1 cellular context compared by ENCODE assay signal in the genomic region with DNA sequence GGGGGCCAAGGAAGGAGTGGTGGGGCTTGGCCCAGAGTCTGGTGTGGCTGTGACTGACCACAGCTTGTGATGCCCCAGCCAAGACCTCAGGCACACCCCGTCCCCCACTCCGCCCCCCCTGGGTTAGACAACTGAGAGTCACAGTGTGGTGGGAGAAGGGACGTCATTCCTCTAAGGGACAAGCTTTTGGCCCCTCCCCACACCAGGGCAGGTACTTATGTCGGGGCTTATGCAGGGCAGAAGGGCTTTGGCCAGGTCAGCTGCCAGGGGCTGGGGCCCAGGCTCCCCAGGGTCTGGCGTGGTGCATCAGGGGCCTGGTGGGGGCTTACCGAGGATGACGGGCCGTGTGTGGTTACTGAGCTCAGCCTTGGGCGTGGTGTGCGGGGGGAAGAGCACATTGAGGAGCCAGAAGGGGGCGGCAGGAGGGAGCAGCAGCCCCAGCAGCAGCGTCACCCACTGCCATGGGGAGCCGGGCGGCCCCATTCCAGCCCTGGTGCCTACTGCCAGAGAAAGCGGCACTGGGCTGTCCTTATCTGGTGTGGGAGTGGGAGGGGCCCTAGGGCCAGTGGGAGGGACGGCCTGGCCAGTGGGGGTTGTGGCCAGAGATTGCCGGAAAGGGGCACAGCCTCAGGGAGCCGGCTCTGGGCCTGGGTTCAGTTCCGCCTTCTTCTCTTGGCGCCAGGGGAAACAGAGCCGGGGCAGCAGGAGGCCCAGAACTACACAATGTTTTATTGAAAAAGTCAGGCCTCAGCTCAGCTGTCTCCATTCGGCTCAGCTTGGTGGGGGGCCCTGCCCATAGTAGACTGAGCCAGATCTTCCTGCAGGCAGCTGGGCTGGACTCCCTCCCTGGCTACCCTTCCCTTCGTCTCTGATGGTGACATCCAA.
TF ChIP-seq lines count a peak whose summit lies in the region.

A gene with protein sequence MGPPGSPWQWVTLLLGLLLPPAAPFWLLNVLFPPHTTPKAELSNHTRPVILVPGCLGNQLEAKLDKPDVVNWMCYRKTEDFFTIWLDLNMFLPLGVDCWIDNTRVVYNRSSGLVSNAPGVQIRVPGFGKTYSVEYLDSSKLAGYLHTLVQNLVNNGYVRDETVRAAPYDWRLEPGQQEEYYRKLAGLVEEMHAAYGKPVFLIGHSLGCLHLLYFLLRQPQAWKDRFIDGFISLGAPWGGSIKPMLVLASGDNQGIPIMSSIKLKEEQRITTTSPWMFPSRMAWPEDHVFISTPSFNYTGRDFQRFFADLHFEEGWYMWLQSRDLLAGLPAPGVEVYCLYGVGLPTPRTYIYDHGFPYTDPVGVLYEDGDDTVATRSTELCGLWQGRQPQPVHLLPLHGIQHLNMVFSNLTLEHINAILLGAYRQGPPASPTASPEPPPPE (minus strand): TSS at position 502 of the 885 bp plus-strand sequence. CDS start 19 bp downstream, at position 483.

TF ChIP-seq in WTC11, 78 proteins besides CTCF, POLR2A, EP300 and RAD21 (continued from another document):
- TF ChIP-seq, protein P1, sequence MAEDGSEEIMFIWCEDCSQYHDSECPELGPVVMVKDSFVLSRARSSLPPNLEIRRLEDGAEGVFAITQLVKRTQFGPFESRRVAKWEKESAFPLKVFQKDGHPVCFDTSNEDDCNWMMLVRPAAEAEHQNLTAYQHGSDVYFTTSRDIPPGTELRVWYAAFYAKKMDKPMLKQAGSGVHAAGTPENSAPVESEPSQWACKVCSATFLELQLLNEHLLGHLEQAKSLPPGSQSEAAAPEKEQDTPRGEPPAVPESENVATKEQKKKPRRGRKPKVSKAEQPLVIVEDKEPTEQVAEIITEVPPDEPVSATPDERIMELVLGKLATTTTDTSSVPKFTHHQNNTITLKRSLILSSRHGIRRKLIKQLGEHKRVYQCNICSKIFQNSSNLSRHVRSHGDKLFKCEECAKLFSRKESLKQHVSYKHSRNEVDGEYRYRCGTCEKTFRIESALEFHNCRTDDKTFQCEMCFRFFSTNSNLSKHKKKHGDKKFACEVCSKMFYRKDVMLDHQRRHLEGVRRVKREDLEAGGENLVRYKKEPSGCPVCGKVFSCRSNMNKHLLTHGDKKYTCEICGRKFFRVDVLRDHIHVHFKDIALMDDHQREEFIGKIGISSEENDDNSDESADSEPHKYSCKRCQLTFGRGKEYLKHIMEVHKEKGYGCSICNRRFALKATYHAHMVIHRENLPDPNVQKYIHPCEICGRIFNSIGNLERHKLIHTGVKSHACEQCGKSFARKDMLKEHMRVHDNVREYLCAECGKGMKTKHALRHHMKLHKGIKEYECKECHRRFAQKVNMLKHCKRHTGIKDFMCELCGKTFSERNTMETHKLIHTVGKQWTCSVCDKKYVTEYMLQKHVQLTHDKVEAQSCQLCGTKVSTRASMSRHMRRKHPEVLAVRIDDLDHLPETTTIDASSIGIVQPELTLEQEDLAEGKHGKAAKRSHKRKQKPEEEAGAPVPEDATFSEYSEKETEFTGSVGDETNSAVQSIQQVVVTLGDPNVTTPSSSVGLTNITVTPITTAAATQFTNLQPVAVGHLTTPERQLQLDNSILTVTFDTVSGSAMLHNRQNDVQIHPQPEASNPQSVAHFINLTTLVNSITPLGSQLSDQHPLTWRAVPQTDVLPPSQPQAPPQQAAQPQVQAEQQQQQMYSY (CRISPR knock-in tag; IDR thresholded peaks at IDR 0.05): no peak
- TF ChIP-seq, protein P2, sequence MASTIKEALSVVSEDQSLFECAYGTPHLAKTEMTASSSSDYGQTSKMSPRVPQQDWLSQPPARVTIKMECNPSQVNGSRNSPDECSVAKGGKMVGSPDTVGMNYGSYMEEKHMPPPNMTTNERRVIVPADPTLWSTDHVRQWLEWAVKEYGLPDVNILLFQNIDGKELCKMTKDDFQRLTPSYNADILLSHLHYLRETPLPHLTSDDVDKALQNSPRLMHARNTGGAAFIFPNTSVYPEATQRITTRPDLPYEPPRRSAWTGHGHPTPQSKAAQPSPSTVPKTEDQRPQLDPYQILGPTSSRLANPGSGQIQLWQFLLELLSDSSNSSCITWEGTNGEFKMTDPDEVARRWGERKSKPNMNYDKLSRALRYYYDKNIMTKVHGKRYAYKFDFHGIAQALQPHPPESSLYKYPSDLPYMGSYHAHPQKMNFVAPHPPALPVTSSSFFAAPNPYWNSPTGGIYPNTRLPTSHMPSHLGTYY (CRISPR knock-in tag; IDR thresholded peaks at IDR 0.05): no peak
- TF ChIP-seq ZNF396 (CRISPR knock-in tag; IDR thresholded peaks at IDR 0.05; ENCODE audit: borderline replicate concordance) (no peak), ZNF219 (CRISPR knock-in tag; IDR thresholded peaks at IDR 0.05; ENCODE audit: borderline replicate concordance) (no peak)
- TF ChIP-seq, protein P3, sequence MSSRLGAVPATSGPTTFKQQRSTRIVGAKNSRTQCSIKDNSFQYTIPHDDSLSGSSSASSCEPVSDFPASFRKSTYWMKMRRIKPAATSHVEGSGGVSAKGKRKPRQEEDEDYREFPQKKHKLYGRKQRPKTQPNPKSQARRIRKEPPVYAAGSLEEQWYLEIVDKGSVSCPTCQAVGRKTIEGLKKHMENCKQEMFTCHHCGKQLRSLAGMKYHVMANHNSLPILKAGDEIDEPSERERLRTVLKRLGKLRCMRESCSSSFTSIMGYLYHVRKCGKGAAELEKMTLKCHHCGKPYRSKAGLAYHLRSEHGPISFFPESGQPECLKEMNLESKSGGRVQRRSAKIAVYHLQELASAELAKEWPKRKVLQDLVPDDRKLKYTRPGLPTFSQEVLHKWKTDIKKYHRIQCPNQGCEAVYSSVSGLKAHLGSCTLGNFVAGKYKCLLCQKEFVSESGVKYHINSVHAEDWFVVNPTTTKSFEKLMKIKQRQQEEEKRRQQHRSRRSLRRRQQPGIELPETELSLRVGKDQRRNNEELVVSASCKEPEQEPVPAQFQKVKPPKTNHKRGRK (CRISPR knock-in tag; IDR thresholded peaks at IDR 0.05; ENCODE audit: borderline replicate concordance): no peak
TF ChIP-seq in WTC11: peak in this region for 0.
